Comparison of ENCODE assay signal across 8 cellular contexts in the genomic region with DNA sequence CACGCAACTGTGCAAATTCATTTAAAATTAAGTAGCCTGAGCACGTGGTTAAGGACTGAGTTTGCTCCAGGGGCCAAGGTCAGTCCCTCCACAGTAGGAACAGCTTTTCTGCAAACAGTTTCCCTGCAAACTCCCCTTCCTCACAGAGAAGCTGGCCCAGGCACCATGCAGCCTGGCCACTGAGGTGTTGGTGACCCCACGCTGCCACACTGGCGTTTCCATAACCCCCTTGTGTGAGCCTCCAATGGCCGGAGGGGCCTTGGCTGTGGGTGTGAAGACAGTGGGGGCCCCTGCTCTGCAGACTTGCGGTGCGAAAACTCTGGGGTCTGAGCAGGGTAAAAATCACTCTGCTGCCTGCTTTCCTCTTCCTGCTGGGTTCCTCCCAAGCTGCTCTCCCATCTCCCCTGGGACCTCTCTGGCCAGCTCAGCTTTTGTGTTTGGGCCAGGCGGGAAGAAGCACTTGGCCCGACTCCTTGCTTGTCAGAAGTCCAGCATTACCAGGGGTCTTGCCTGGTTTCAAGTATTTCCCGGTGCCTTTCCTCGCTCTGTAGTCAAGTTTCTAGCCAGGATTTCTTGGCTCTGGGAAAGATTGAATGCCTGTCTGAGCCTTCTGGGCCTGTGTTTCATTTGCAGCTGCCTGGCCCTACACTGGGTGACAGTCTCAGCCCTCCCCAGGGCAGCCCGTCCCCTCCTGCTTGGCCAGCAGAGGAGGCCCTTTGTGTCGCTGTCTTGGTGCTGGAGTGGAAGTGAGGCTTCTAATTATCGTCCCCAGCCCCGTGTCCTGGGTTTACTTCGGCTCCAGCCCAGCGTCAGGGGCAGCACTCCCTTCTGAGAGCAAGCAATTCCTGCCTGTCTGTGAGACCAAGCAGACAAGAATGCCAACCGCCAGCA.
DNase-seq lines count a peak whose midpoint lies in the region; ATAC-seq and TF ChIP-seq lines count a peak whose summit lies in the region.

No MANE protein-coding gene starts in this region.

- H3K27me3 ChIP-seq in adrenal gland, result no peaks in the 10 kb centered on the region
- no peaks in the 10 kb centered on the region for H3K27me3 ChIP-seq in right cardiac atrium (ENCODE audit: control insufficient read depth, insufficient read depth)
- peaks cover 7% of the 10 kb centered on the region for H3K27me3 ChIP-seq in H7 (ENCODE audit: control insufficient read depth, insufficient read depth, low read length)

- TF ChIP-seq POLR2A in adrenal gland (IDR thresholded peaks at IDR 0.05), result peak in 1 of 2 donors; percentile 26

- DNase-seq in GM04504 (ENCODE audit: low read depth) (peak; percentile 77), adrenal gland (peak; percentile 43 to 78 (median 66)), right cardiac atrium (peak; percentile 74 to 87 (median 85)), sciatic nerve (ENCODE audit: low spot score) (peak; percentile 69), ecto neural progenitor cell (ENCODE audit: low spot score) (no peak), GM13976 (ENCODE audit: low spot score) (no peak), H7 (no peak)

- WGBS in adrenal gland, 4 donors, result 35 to 49% (median 46%) methylated on average over 11 to 18 of the region's 18 CpGs
- 17% methylated on average over 18 of the region's 18 CpGs for WGBS in right cardiac atrium

- TF ChIP-seq CTCF in adrenal gland (IDR thresholded peaks at IDR 0.05) (no peak), GM13976 (IDR thresholded peaks at IDR 0.05; ENCODE audit: borderline replicate concordance, control extremely low read depth, extremely low read depth, insufficient read depth, missing control alignments) (no peak)

- ATAC-seq in right cardiac atrium, result peak; percentile 25
- peak; percentile 29 for ATAC-seq in sciatic nerve
- no peak for ATAC-seq in HG02938 (IDR thresholded peaks at IDR 0.05; ENCODE audit: unreplicated experiment)

- no peaks in the 10 kb centered on the region for H3K9me3 ChIP-seq in adrenal gland (replicated peaks in 1 of 3)
- no peaks in the 10 kb centered on the region for H3K9me3 ChIP-seq in right cardiac atrium (ENCODE audit: control insufficient read depth, low read length)

- no peak overlapping the region for H3K4me3 ChIP-seq in adrenal gland
- H3K4me3 ChIP-seq in right cardiac atrium (ENCODE audit: low read length), result no peak overlapping the region
- H3K4me3 ChIP-seq in H7 (ENCODE audit: insufficient read depth, low read depth, low read length), result no peak overlapping the region

- intact Hi-C loops in adrenal gland (cut with DNase I) (no loop called here), right cardiac atrium (cut with DNase I) (loop anchor here in 2 of 4 donors (5.0 kb wide), 2 partner anchors 86 to 106 kb away; no protein-coding TSS in a partner anchor), sciatic nerve (cut with DNase I) (no loop called here)

- H3K27ac ChIP-seq in adrenal gland, result peak overlapping the region; percentile 88 to 97 (median 92)
- peak overlapping the region; percentile 87 for H3K27ac ChIP-seq in right cardiac atrium (ENCODE audit: low read length)

- H3K4me1 ChIP-seq in adrenal gland (replicated peaks in 1 of 2), result peaks cover 30 to 36% of the 10 kb centered on the region in 2 donors
- peaks cover 12% of the 10 kb centered on the region for H3K4me1 ChIP-seq in right cardiac atrium (ENCODE audit: control insufficient read depth, insufficient read depth, low read length)

- in situ Hi-C loops in GM13976 (cut with MboI; ENCODE audit: low sequenced_read_pairs, unreplicated experiment), result loop anchor here (25.0 kb wide), 1 partner anchor 521 kb away; no protein-coding TSS in a partner anchor

- H3K36me3 ChIP-seq in adrenal gland (replicated peaks in 1 of 2) (no peaks in the 10 kb centered on the region), H7 (replicated peaks; ENCODE audit: control insufficient read depth, insufficient read depth, low read length) (no peaks in the 10 kb centered on the region)

Comparison
In these comparisons a context has a peak if more than half of its experiments do, and no peak if none do; other contexts are left out.
1. DNase-seq: peak in GM04504 (single experiment), adrenal gland (7 of 7), right cardiac atrium (3 of 3) and sciatic nerve (single experiment); none in ecto neural progenitor cell (single experiment), GM13976 (single experiment) and H7 (single experiment).